ENCODE assay signal across 8 cellular contexts in the genomic region with DNA sequence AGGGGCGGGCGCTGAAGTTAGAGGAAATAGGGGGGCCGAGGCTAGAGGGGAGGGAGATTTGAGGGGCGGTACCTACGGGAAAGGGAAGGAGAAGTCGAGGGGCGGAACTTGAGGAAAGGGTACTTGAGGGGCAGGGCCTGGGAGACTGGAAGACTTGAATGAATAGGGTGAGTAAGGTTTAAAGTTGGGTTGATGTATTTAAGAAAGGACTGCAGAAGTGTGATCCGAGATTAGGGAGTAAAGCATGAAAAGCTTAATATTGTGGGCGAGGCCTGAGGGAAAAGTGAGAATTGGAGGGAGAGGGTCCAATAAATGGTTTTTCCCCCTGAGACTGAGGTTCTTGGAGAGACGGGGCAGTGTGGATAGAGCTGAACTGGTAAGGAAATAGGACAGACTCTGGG. TPM values are rescaled to one million over a fixed set of nuclear protein-coding genes. Genes with fewer than 3 reads are reported as not detected.
DNase-seq lines count a peak whose midpoint lies in the region; ATAC-seq and TF ChIP-seq lines count a peak whose summit lies in the region.

No MANE protein-coding gene starts in this region.

- H3K36me3 ChIP-seq in gastroesophageal sphincter (peaks cover 0 to 41% of the 10 kb centered on the region in 2 donors), smooth muscle cell (ENCODE audit: low read depth) (no peaks in the 10 kb centered on the region)

- no peaks in the 10 kb centered on the region for H3K9me3 ChIP-seq in gastroesophageal sphincter
- no peaks in the 10 kb centered on the region for H3K9me3 ChIP-seq in smooth muscle cell (replicated peaks; ENCODE audit: low read depth)

- H3K4me1 ChIP-seq in gastroesophageal sphincter, result peaks cover 0 to 23% (median 5%) of the 10 kb centered on the region in 3 donors
- peaks cover 3% of the 10 kb centered on the region for H3K4me1 ChIP-seq in smooth muscle cell (ENCODE audit: low read depth)

- TF ChIP-seq CTCF in VCaP (conservative IDR thresholded peaks at IDR 0.05) (no peak), gastroesophageal sphincter (IDR thresholded peaks at IDR 0.05) (no peak), smooth muscle cell (IDR thresholded peaks at IDR 0.05; ENCODE audit: borderline replicate concordance, insufficient read depth, poor library complexity, severe bottlenecking) (no peak)

- no peak for TF ChIP-seq EP300 in gastroesophageal sphincter (IDR thresholded peaks at IDR 0.05)

- H3F3A ChIP-seq in smooth muscle cell (ENCODE audit: low read depth), result no peaks in the 10 kb centered on the region

- H3K27ac ChIP-seq in VCaP (peak overlapping the region; percentile 91), gastroesophageal sphincter (peak overlapping the region; percentile 84 to 98 (median 96)), smooth muscle cell (ENCODE audit: low read depth) (peak overlapping the region; percentile 81)

- TF ChIP-seq POLR2A in gastroesophageal sphincter (IDR thresholded peaks at IDR 0.05), result no peak

- peak overlapping the region; percentile 55 for H3K9ac ChIP-seq in smooth muscle cell (ENCODE audit: low read depth)

- no peaks in the 10 kb centered on the region for H4K20me1 ChIP-seq in smooth muscle cell (ENCODE audit: low read depth)

- ATAC-seq in gastroesophageal sphincter, result no peak
- ATAC-seq in GM21619 (IDR thresholded peaks at IDR 0.05; ENCODE audit: unreplicated experiment), result no peak

- peaks cover 4% of the 10 kb centered on the region for H3K79me2 ChIP-seq in smooth muscle cell (ENCODE audit: low read depth)

- 2 to 4% methylated on average over 6 to 10 of the region's 10 CpGs for WGBS in gastroesophageal sphincter (ENCODE audit: low coverage in 1 of 2), 2 donors
- 2% methylated on average over 7 of the region's 10 CpGs for WGBS in smooth muscle cell (ENCODE audit: low lambda C conversion rate)

- DNase-seq in DMS79 treated with DMSO at 0.1 percent for 48 hours (lab: John Stamatoyannopoulos, UW) (peak; percentile 88), DMS79 (lab: John Stamatoyannopoulos, UW) (no peak), smooth muscle cell (lab: John Stamatoyannopoulos, UW; ENCODE audit: unreplicated experiment) (no peak), NCI-H2171 (lab: John Stamatoyannopoulos, UW) (no peak), NCI-H526 (lab: John Stamatoyannopoulos, UW) (no peak)

- H2AFZ ChIP-seq in smooth muscle cell (ENCODE audit: low read depth), result peak overlapping the region; percentile 80

- no peaks in the 10 kb centered on the region for H3K27me3 ChIP-seq in gastroesophageal sphincter
- H3K27me3 ChIP-seq in smooth muscle cell (ENCODE audit: low read depth), result no peaks in the 10 kb centered on the region

- H3K4me3 ChIP-seq in gastroesophageal sphincter (peak overlapping the region; percentile 60 to 95), smooth muscle cell (peak overlapping the region; percentile 67)

- H3K4me2 ChIP-seq in smooth muscle cell, result peak overlapping the region; percentile 94

RNA-seq across cellular contexts. Expression of a gene that starts 0.7 kb away (rescaled TPM):
- total RNA-seq in gastroesophageal sphincter (10 to 100 TPM; 14.0 to 17.1 (median 15.0) TPM), smooth muscle cell (9.3 and 15.9 TPM in 2 replicates)
- 22.5 and 23.4 TPM in 2 replicates for polyA plus RNA-seq in smooth muscle cell

RNA-seq across cellular contexts. Expression of a gene that starts 0.9 kb away (rescaled TPM):
- total RNA-seq in gastroesophageal sphincter, result 10 to 100 TPM in 1 of 4 donors, 1 to 10 TPM in 3; 3.4 to 11.7 (median 4.8) TPM
- 11.5 and 18.7 TPM in 2 replicates for total RNA-seq in smooth muscle cell
- 12.7 and 15.9 TPM in 2 replicates for polyA plus RNA-seq in smooth muscle cell

RNA-seq across cellular contexts. Expression of a gene that starts 29.9 kb away (rescaled TPM):
- total RNA-seq in gastroesophageal sphincter (10 to 100 TPM; 23.2 to 34.2 (median 25.7) TPM), smooth muscle cell (30.8 and 32.0 TPM in 2 replicates)
- 17.3 and 18.1 TPM in 2 replicates for polyA plus RNA-seq in smooth muscle cell

RNA-seq across cellular contexts. Expression of a gene that starts 57.8 kb away (rescaled TPM):
- total RNA-seq in gastroesophageal sphincter, result 100 to 1,000 TPM in 2 of 4 donors, 10 to 100 TPM in 2; 55.9 to 129 (median 92.3) TPM
- total RNA-seq in smooth muscle cell, result 375 and 406 TPM in 2 replicates
- 317 and 381 TPM in 2 replicates for polyA plus RNA-seq in smooth muscle cell
